In the genomic region with DNA sequence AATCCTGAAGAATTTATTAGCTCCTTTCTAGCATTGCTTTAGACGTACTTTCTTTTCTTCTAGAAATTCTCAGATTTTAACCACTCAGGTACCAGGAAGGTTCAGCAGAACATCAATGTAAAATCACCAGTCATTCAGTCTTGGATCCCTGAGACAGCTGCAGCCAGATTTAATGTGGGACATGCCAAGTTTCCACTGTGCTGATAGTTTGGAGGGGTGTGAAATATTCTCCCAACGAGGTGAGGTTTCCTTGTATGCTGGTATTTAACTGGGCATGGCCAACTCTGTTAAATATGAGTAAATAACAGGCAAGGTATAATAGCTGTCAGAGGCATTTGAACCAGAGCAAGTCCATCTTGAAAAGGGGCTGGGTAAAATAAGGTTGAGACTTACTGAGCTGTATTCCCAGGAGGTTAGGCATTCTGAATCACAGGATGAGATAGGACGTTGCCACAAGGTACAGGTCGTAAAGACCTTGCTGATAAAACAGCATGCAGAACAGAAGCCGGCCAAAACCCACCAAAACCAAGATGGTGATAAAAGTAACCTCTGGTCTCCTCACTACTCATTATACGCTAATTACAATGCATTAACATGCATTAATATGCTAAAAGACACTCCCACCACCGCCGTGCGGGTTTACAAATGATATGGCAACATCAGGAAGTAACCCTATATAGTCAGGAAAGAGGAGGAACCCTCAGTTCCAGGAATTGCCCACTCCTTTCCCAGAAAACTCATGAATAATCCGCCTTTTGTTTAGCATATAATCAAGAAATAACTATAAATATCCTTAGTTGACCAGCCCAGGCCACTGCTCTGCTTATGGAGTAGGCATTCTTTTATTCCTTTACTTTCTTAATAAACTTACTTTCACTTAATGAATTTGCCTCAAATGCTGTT, we compare ENCODE assay signal across 24 cellular contexts.
"Had no signal": no experiment of that assay in that cellular context is flagged by ENCODE, and none has a peak within 500 bp of the region (broad histone marks: within the 10 kb centered on the region; RNA-seq: fewer than 3 reads in every experiment).

No MANE protein-coding gene starts in this region.

- H3K27me3 ChIP-seq: esophagus muscularis mucosa, suprapubic skin, transverse colon, upper lobe of right lung, uterus had no signal

- H3K4me2 ChIP-seq: smooth muscle cell had no signal

- DNase-seq: dermis blood vessel endothelial cell; effector memory CD4-positive, alpha-beta T cell; hypothalamus; immature natural killer cell; islet precursor cell; kidney glomerular epithelial cell; left colon; left ventricle myocardium inferior; lower lobe of right lung; natural killer cell; stimulated activated CD4-positive, alpha-beta T cell treated with anti-CD3 and anti-CD28 coated beads, Interleukin-12 subunit alpha, Interleukin-12 subunit beta, amount 100 ng/mL, for 4 hours; stimulated activated CD4-positive, alpha-beta T cell treated with anti-CD3 and anti-CD28 coated beads, Interleukin-1b, Interleukin-23, amount 100 ng/mL, for 48 hours; stimulated activated CD4-positive, alpha-beta T cell treated with anti-CD3 and anti-CD28 coated beads, Interleukin-4, amount 100 ng/mL, for 1 hour; stimulated activated CD8-positive, alpha-beta memory T cell treated with anti-CD3 and anti-CD28 coated beads, Interleukin-4, amount 100 ng/mL, for 48 hours; stimulated activated naive CD4-positive, alpha-beta T cell; stimulated activated naive CD8-positive, alpha-beta T cell treated with anti-CD3 and anti-CD28 coated beads, Interleukin-15, amount 100 ng/mL, for 72 hours; transverse colon; upper lobe of right lung; uterus had no signal

- H3K27ac ChIP-seq: coronary artery, esophagus muscularis mucosa, left ventricle myocardium inferior, lower lobe of right lung, parathyroid adenoma, suprapubic skin, transverse colon, upper lobe of right lung, uterus had no signal

- H3K4me3 ChIP-seq: coronary artery, esophagus muscularis mucosa, left ventricle myocardium inferior, lower lobe of right lung, smooth muscle cell, suprapubic skin, transverse colon, upper lobe of right lung, uterus had no signal

- H3K4me1 ChIP-seq: esophagus muscularis mucosa, left ventricle myocardium inferior, lower lobe of right lung, parathyroid adenoma, suprapubic skin, transverse colon, upper lobe of right lung, uterus had no signal

- H3K36me3 ChIP-seq: esophagus muscularis mucosa, left ventricle myocardium inferior, lower lobe of right lung, suprapubic skin, transverse colon, upper lobe of right lung, uterus had no signal

- H3K79me2 ChIP-seq: parathyroid adenoma had no signal

- H3K9ac ChIP-seq: parathyroid adenoma had no signal
